14 cellular contexts compared by ENCODE assay signal in the genomic region with DNA sequence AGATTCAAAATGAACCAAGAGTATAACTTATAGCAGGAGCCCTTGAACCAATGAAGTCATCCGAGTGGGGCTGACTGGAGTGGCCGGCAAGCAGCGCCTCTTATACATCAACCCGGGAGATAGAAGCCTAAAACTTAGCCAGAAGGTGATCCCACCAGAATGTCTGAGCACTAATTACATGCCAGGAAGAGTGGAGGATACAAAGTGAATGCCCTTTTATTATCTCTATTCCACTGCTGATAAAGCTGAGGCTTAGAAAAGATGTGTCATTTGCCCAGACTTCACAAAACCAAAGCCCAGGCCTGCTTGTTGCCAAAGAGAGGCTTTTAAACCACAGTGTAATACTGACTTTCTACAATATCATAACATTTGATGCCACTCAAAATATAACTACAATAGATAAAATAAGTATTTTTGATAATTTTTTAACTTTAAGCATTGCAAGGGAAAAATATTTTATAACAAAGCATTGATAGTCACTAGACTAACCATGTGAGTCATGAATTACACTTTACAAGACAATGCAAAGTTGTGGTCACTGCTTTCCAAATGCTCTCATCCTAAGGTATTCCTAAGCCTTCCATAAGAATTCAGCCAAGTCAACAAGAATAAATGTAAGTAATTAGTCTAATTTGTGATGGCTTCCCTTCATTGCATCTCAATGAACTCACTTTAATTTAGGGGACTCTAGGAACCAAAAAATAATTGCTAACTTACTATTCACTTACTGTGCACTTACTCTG. TPM values are rescaled to one million over a fixed set of nuclear protein-coding genes. Genes with fewer than 3 reads are reported as not detected.
DNase-seq lines count a peak whose midpoint lies in the region; TF ChIP-seq lines count a peak whose summit lies in the region.
"Had no signal": no experiment of that assay in that cellular context is flagged by ENCODE, and none has a peak within 500 bp of the region (broad histone marks: within the 10 kb centered on the region; RNA-seq: fewer than 3 reads in every experiment).

No MANE protein-coding gene starts in this region.

- H3K14ac ChIP-seq in mesenchymal stem cell (ENCODE audit: low read length in 2 of 2) = no peak overlapping the region

- no peak overlapping the region for H3K27ac ChIP-seq in mesenchymal stem cell (ENCODE audit: low read length, poor library complexity, severe bottlenecking)
- H3K27ac ChIP-seq: dorsolateral prefrontal cortex had no signal

- peak overlapping the region; percentile 20 for H3K9ac ChIP-seq in mesenchymal stem cell (ENCODE audit: low read length)

- H3K4me2 ChIP-seq in mesenchymal stem cell (ENCODE audit: low read length, poor library complexity, severe bottlenecking) = no peak overlapping the region

- no TSS peak for BruUV-seq in Caco-2 (replicated peaks; lab: Mats Ljungman, UMichigan)

- TF ChIP-seq CTCF in Caco-2 (IDR thresholded peaks at IDR 0.05; ENCODE audit: insufficient read depth in 1 of 2, low read depth in 1 of 2, low read length in 1 of 2, severe bottlenecking in 1 of 2, unreplicated experiment in 1 of 2) (no peak), cardiac fibroblast (IDR thresholded peaks at IDR 0.05; ENCODE audit: low read depth, low read length) (no peak)

- H3K36me3 Mint-ChIP-seq in Caco-2 (ENCODE audit: insufficient read depth, unreplicated experiment) = peaks cover 12% of the 10 kb centered on the region
- H3K36me3 Mint-ChIP-seq: activated naive CD8-positive, alpha-beta T cell treated with anti-CD3 and anti-CD28 coated beads, Interleukin-2, amount 10 ng/mL, durations not matched to agents 7 days and 5 days had no signal

- no peak overlapping the region for H2BK15ac ChIP-seq in mesenchymal stem cell (ENCODE audit: low read depth, poor library complexity, severe bottlenecking)

- H3K79me1 ChIP-seq in mesenchymal stem cell (replicated peaks; ENCODE audit: low read length, poor library complexity, severe bottlenecking) = no peaks in the 10 kb centered on the region

- H3K27me3 Mint-ChIP-seq in Caco-2 (ENCODE audit: insufficient read depth, unreplicated experiment) = no peaks in the 10 kb centered on the region
- H3K27me3 Mint-ChIP-seq: activated naive CD8-positive, alpha-beta T cell treated with anti-CD3 and anti-CD28 coated beads, Interleukin-2, amount 10 ng/mL, durations not matched to agents 7 days and 5 days; stimulated activated naive B cell treated with anti-CD40 and anti-IgM and Interleukin-4, amounts not matched to agents 10 μg/mL and 1 μg/mL and 100 μg/mL, for 72 hours had no signal

- no peak overlapping the region for H3K4ac ChIP-seq in mesenchymal stem cell (ENCODE audit: low read depth in 1 of 2, low read length in 2 of 2)

- DNase-seq in Caco-2 (no peak), OCI-M1 (lab: John Stamatoyannopoulos, UW) (peak; percentile 49), cardiac fibroblast (ENCODE audit: low read depth in 2 of 2) (peak; percentile 41 to 76), mesenchymal stem cell (peak; percentile 62), hippocampal formation (lab: John Stamatoyannopoulos, UW) (no peak), cortex of kidney (lab: John Stamatoyannopoulos, UW) (no peak), NCI-H1048 (lab: John Stamatoyannopoulos, UW) (no peak), DMS153 (lab: John Stamatoyannopoulos, UW) (no peak)
- DNase-seq: activated CD4-positive, CD25-positive, alpha-beta regulatory T cell; activated naive CD8-positive, alpha-beta T cell treated with anti-CD3 and anti-CD28 coated beads, Interleukin-2, amount 10 ng/mL, durations not matched to agents 7 days and 5 days; DMS 273 treated with DMSO at 0.1 percent for 48 hours; dorsolateral prefrontal cortex; kidney; stimulated activated naive B cell treated with anti-CD40 and anti-IgM and Interleukin-4, amounts not matched to agents 10 μg/mL and 1 μg/mL and 100 μg/mL, for 72 hours had no signal

- POLR2A ChIA-PET in Caco-2 (lab: Charles Lee) = no interaction called here

- 83% methylated on average over 4 of the region's 4 CpGs for WGBS in mesenchymal stem cell

- H3K4me1 Mint-ChIP-seq in Caco-2 (ENCODE audit: low read depth, unreplicated experiment) = peaks cover 55% of the 10 kb centered on the region

- H4K91ac ChIP-seq in mesenchymal stem cell (ENCODE audit: low read length) = no peak overlapping the region

- H3K9me3 ChIP-seq in Caco-2 (no peaks in the 10 kb centered on the region), mesenchymal stem cell (ENCODE audit: control insufficient read depth, low read length) (no peaks in the 10 kb centered on the region)

- H2BK120ac ChIP-seq in mesenchymal stem cell (ENCODE audit: low read depth, low read length) = no peak overlapping the region

- H3K4me1 ChIP-seq in Caco-2 (peaks cover 80% of the 10 kb centered on the region), mesenchymal stem cell (ENCODE audit: control insufficient read depth, insufficient read depth, low read depth, low read length) (peaks cover 10% of the 10 kb centered on the region)

- no peaks in the 10 kb centered on the region for H3K27me3 ChIP-seq in Caco-2 (replicated peaks; ENCODE audit: control insufficient read depth, insufficient read depth, low read length)
- H3K27me3 ChIP-seq in mesenchymal stem cell (ENCODE audit: control insufficient read depth in 1 of 2, insufficient read depth in 1 of 2, low read length in 2 of 2) = no peaks in the 10 kb centered on the region
- H3K27me3 ChIP-seq: dorsolateral prefrontal cortex had no signal

- H3K4me3 Mint-ChIP-seq in Caco-2 (ENCODE audit: unreplicated experiment) = no peak overlapping the region
- H3K4me3 Mint-ChIP-seq: activated naive CD8-positive, alpha-beta T cell treated with anti-CD3 and anti-CD28 coated beads, Interleukin-2, amount 10 ng/mL, durations not matched to agents 7 days and 5 days; stimulated activated naive B cell treated with anti-CD40 and anti-IgM and Interleukin-4, amounts not matched to agents 10 μg/mL and 1 μg/mL and 100 μg/mL, for 72 hours had no signal

- H3K23ac ChIP-seq in mesenchymal stem cell (ENCODE audit: low read length in 2 of 2) = no peak overlapping the region

- no peak overlapping the region for H3K4me3 ChIP-seq in Caco-2 (ENCODE audit: low read depth, low read length)
- no peak overlapping the region for H3K4me3 ChIP-seq in cardiac fibroblast (replicated peaks in 1 of 2; ENCODE audit: low read depth in 2 of 2, low read length in 2 of 2)
- H3K4me3 ChIP-seq in mesenchymal stem cell (ENCODE audit: insufficient read depth in 1 of 2, low read depth in 1 of 2, low read length in 2 of 2) = no peak overlapping the region
- H3K4me3 ChIP-seq: dorsolateral prefrontal cortex had no signal

- H2BK5ac ChIP-seq in mesenchymal stem cell (ENCODE audit: low read depth, low read length, poor library complexity, severe bottlenecking) = no peak overlapping the region

- CTCF ChIA-PET in Caco-2 (lab: Charles Lee) = no interaction called here

- intact Hi-C loops in Caco-2 (cut with micrococcal nuclease; ENCODE audit: unreplicated experiment) = no loop called here

- H3K36me3 ChIP-seq in Caco-2 (ENCODE audit: control insufficient read depth, insufficient read depth, low read length) = 0 out of 2 replicates have a peak, but pooled peaks cover 3% of the 10 kb centered on the region
- H3K36me3 ChIP-seq in mesenchymal stem cell (ENCODE audit: control insufficient read depth in 1 of 2, insufficient read depth in 2 of 2, low read depth in 1 of 2, low read length in 2 of 2) = no peaks in the 10 kb centered on the region

- H2AFZ ChIP-seq in mesenchymal stem cell (ENCODE audit: low read depth, low read length) = no peak overlapping the region

- H4K8ac ChIP-seq in mesenchymal stem cell (ENCODE audit: low read length) = no peak overlapping the region

- no peak overlapping the region for H2AK5ac ChIP-seq in mesenchymal stem cell (ENCODE audit: low read length, severe bottlenecking)

- no peaks in the 10 kb centered on the region for H3K9me3 Mint-ChIP-seq in Caco-2 (ENCODE audit: unreplicated experiment)
- H3K9me3 Mint-ChIP-seq: activated naive CD8-positive, alpha-beta T cell treated with anti-CD3 and anti-CD28 coated beads, Interleukin-2, amount 10 ng/mL, durations not matched to agents 7 days and 5 days had no signal

- H3K18ac ChIP-seq in mesenchymal stem cell (ENCODE audit: low read depth in 1 of 2, low read length in 2 of 2) = no peak overlapping the region

- no peak overlapping the region for H2BK12ac ChIP-seq in mesenchymal stem cell (ENCODE audit: low read length in 2 of 2)

- H3K27ac Mint-ChIP-seq in Caco-2 (ENCODE audit: unreplicated experiment) = peak overlapping the region; percentile 94
- H3K27ac Mint-ChIP-seq: activated naive CD8-positive, alpha-beta T cell treated with anti-CD3 and anti-CD28 coated beads, Interleukin-2, amount 10 ng/mL, durations not matched to agents 7 days and 5 days; stimulated activated naive B cell treated with anti-CD40 and anti-IgM and Interleukin-4, amounts not matched to agents 10 μg/mL and 1 μg/mL and 100 μg/mL, for 72 hours had no signal

RNA-seq across cellular contexts. Expression of a gene that starts 58.6 kb away (rescaled TPM):
- total RNA-seq in Caco-2 (2022) = 168 and 169 TPM in 2 replicates
- polyA plus RNA-seq in mesenchymal stem cell (2013, experiment 1 of 2) = 61.5 TPM
- polyA plus RNA-seq in mesenchymal stem cell (2013, experiment 2 of 2) = 57.0 TPM

Comparison
In these comparisons a context has a peak if more than half of its experiments do, and no peak if none do; other contexts are left out.
1. DNase-seq: peak in OCI-M1 (single experiment), cardiac fibroblast (2 of 2) and mesenchymal stem cell (single experiment); none in Caco-2 (0 of 2), hippocampal formation (0 of 2), cortex of kidney (single experiment), NCI-H1048 (single experiment) and DMS153 (single experiment).